9 cellular contexts compared by ENCODE assay signal in the genomic region with DNA sequence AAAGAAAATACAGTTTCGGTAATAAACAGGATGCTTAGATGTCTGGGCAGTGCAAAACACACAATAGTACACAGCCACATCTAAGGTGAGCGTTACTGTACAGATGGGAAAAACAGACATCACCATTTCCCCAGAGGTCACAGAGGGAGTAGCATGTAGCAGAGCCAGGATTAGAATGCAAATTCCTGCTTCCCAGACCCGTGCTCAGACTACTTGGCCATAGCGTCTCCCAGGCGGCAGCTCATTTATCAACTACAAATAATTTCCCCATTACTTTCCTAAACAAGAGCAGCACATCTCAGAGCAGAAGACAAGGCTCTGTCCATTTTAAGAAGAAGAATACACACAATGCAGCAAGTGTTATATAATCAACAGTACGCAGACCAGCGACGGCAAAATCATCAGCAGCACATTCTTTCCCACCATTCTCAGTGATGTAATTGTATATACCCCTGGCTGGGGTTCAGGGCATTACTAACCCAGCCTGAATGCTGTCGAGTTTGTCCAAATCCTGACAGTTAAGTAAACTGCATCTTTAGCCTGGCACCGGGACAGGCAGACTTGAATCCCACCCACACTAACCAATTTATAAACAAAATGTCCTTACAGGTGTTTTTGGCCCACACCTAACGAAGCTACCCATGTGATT.
DNase-seq lines count a peak whose midpoint lies in the region; ATAC-seq, FAIRE-seq and TF ChIP-seq lines count a peak whose summit lies in the region.
"Had no signal": no experiment of that assay in that cellular context is flagged by ENCODE, and none has a peak within 500 bp of the region (broad histone marks: within the 10 kb centered on the region; RNA-seq: fewer than 3 reads in every experiment).

No MANE protein-coding gene starts in this region.

- no peaks in the 10 kb centered on the region for H3K27me3 ChIP-seq in fibroblast of lung (ENCODE audit: control insufficient read depth, insufficient read depth, low read length)
- H3K27me3 ChIP-seq in osteoblast (ENCODE audit: insufficient read depth, low read length), result no peaks in the 10 kb centered on the region
- H3K27me3 ChIP-seq in small intestine (ENCODE audit: control insufficient read depth in 2 of 2, insufficient read depth in 2 of 2, low read length in 2 of 2), result no peaks in the 10 kb centered on the region

- ATAC-seq in T-cell (replicated peaks in 1 of 4) (no peak), HG02623 (IDR thresholded peaks at IDR 0.05; ENCODE audit: unreplicated experiment) (no peak), natural killer cell (no peak)

- TF ChIP-seq CTCF in fibroblast of lung (conservative IDR thresholded peaks at IDR 0.05 in 1 of 2, IDR thresholded peaks at IDR 0.05 in 1 of 2; ENCODE audit: low read depth in 1 of 2, low read length in 2 of 2) (peak; percentile 22 to 38), osteoblast (IDR thresholded peaks at IDR 0.05; ENCODE audit: extremely low read depth, low read depth, low read length) (peak; percentile 28), natural killer cell (IDR thresholded peaks at IDR 0.05) (no peak)

- no peak overlapping the region for H3K9ac ChIP-seq in fibroblast of lung (ENCODE audit: insufficient read depth, low read length)

- DNase-seq in DMS153 (lab: John Stamatoyannopoulos, UW), result peak; percentile 58
- peak; percentile 53 for DNase-seq in NCI-H2196 (lab: John Stamatoyannopoulos, UW; ENCODE audit: unreplicated experiment)
- peak; percentile 86 to 94 for DNase-seq in fibroblast of lung (ENCODE audit: low read depth in 2 of 2)
- DNase-seq in osteoblast (ENCODE audit: insufficient read length, low spot score, missing footprints), result peak; percentile 93
- DNase-seq in T-cell, result no peak
- DNase-seq in natural killer cell, result no peak
- DNase-seq in small intestine, result no peak
- DNase-seq: cerebellar nuclear complex had no signal

- H3K4me2 ChIP-seq in fibroblast of lung (ENCODE audit: extremely low read depth, insufficient read depth, low read length) (peak overlapping the region; percentile 42), osteoblast (ENCODE audit: insufficient read depth, low read length) (peak overlapping the region; percentile 71)

- H3K4me1 Mint-ChIP-seq in T-cell, result peaks cover 0 to 7% (median 0%) of the 10 kb centered on the region in 3 donors
- no peaks in the 10 kb centered on the region for H3K4me1 Mint-ChIP-seq in natural killer cell

- no peaks in the 10 kb centered on the region for H3K36me3 Mint-ChIP-seq in T-cell
- H3K36me3 Mint-ChIP-seq in natural killer cell, result no peaks in the 10 kb centered on the region

- intact Hi-C loops in natural killer cell (cut with micrococcal nuclease), result no loop called here

- H3K9me3 ChIP-seq in fibroblast of lung (ENCODE audit: control insufficient read depth, insufficient read depth, low read depth, low read length) (no peaks in the 10 kb centered on the region), osteoblast (ENCODE audit: low read depth, low read length) (no peaks in the 10 kb centered on the region), small intestine (ENCODE audit: control insufficient read depth, low read depth) (no peaks in the 10 kb centered on the region)

- H3K4me3 Mint-ChIP-seq in T-cell, result no peak overlapping the region
- H3K4me3 Mint-ChIP-seq in natural killer cell, result no peak overlapping the region

- H3K4me1 ChIP-seq in fibroblast of lung (ENCODE audit: control insufficient read depth, extremely low read depth, insufficient read depth, low read length) (peaks cover 7% of the 10 kb centered on the region), osteoblast (ENCODE audit: insufficient read depth, low read length) (peaks cover 13% of the 10 kb centered on the region), small intestine (ENCODE audit: control insufficient read depth in 2 of 2, insufficient read depth in 1 of 2, low read depth in 1 of 2, low read length in 1 of 2) (peaks cover 0 to 5% of the 10 kb centered on the region in 2 donors)

- H3K4me3 ChIP-seq in fibroblast of lung (replicated peaks in 1 of 4; ENCODE audit: control extremely low read depth in 1 of 4, insufficient read depth in 1 of 4, low read depth in 3 of 4, low read length in 4 of 4) (no peak overlapping the region), osteoblast (ENCODE audit: insufficient read depth, low read length) (peak overlapping the region; percentile 34), small intestine (ENCODE audit: low read depth in 1 of 2, low read length in 2 of 2) (no peak overlapping the region)

- CTCF ChIA-PET in T-cell (lab: Charles Lee), result no interaction called here

- WGBS in small intestine, 3 donors, result 48 to 80% (median 67%) methylated on average over 11 of the region's 11 CpGs

- H3K27ac Mint-ChIP-seq in T-cell (no peak overlapping the region), natural killer cell (no peak overlapping the region)

- H3K79me2 ChIP-seq in fibroblast of lung (ENCODE audit: control insufficient read depth, insufficient read depth, low read length), result no peaks in the 10 kb centered on the region
- peaks cover 5% of the 10 kb centered on the region for H3K79me2 ChIP-seq in osteoblast (ENCODE audit: insufficient read depth, low read length)

- H3K27ac ChIP-seq in fibroblast of lung (ENCODE audit: insufficient read depth, low read length) (peak overlapping the region; percentile 20), osteoblast (ENCODE audit: low read depth, low read length) (peak overlapping the region; percentile 74), small intestine (ENCODE audit: low read depth in 1 of 2, low read length in 1 of 2) (peak overlapping the region in 1 of 2 donors; percentile 24)

- H3K36me3 ChIP-seq in fibroblast of lung (ENCODE audit: control insufficient read depth, insufficient read depth, low read length), result peaks cover 2% of the 10 kb centered on the region
- no peaks in the 10 kb centered on the region for H3K36me3 ChIP-seq in osteoblast (ENCODE audit: insufficient read depth, low read length)
- H3K36me3 ChIP-seq in small intestine (ENCODE audit: control insufficient read depth in 2 of 2, insufficient read depth in 2 of 2, low read length in 2 of 2), result peaks cover 0 to 2% of the 10 kb centered on the region in 2 donors

- H3K9me3 Mint-ChIP-seq in T-cell, result no peaks in the 10 kb centered on the region
- H3K9me3 Mint-ChIP-seq in natural killer cell, result no peaks in the 10 kb centered on the region

- no peaks in the 10 kb centered on the region for H4K20me1 ChIP-seq in fibroblast of lung (ENCODE audit: control insufficient read depth, extremely low read depth, insufficient read depth, low read length)
- H4K20me1 ChIP-seq in osteoblast (ENCODE audit: insufficient read depth, low read length), result no peaks in the 10 kb centered on the region

- POLR2A ChIA-PET in T-cell (lab: Charles Lee), result no interaction called here

- H3K27me3 Mint-ChIP-seq in T-cell, result peaks cover 0 to 3% of the 10 kb centered on the region in 2 donors
- H3K27me3 Mint-ChIP-seq in natural killer cell (ENCODE audit: low read depth in 2 of 2), result no peaks in the 10 kb centered on the region

- no peak overlapping the region for H2AFZ ChIP-seq in fibroblast of lung (ENCODE audit: low read length)
- H2AFZ ChIP-seq in osteoblast (ENCODE audit: low read length), result peak overlapping the region; percentile 65

- no peak for FAIRE-seq in small intestine (lab: Jason Lieb, UNC)

Comparison
In these comparisons a context has a peak if more than half of its experiments do, and no peak if none do; other contexts are left out.
1. DNase-seq: peak in DMS153 (single experiment), NCI-H2196 (single experiment), fibroblast of lung (2 of 2) and osteoblast (single experiment); none in T-cell (0 of 34), natural killer cell (single experiment) and small intestine (single experiment).